Comparison of ENCODE assay signal across 36 cellular contexts in genomic region chr5:123014689-123015088, GRCh38. TPM values are rescaled to one million over a fixed set of nuclear protein-coding genes. Genes with fewer than 3 reads are reported as not detected.
"Had no signal": no experiment of that assay in that cellular context is flagged by ENCODE, and none has a peak within 500 bp of the region (broad histone marks: within the 10 kb centered on the region; RNA-seq: fewer than 3 reads in every experiment).

No MANE protein-coding gene starts in this region.

- H3K9me3 ChIP-seq: adrenal gland, body of pancreas, breast epithelium, Peyer's patch had no signal

- H3K4me1 Mint-ChIP-seq: activated naive CD8-positive, alpha-beta T cell treated with anti-CD3 and anti-CD28 coated beads, Interleukin-2, amount 10 ng/mL, durations not matched to agents 7 days and 5 days had no signal

- H3K4me2 ChIP-seq: KMS-11 had no signal

- H3K9ac ChIP-seq: KMS-11 had no signal

- DNase-seq: activated B cell treated with CpG ODN at 0.5 μM for 24 hours; activated CD4-positive, alpha-beta memory T cell treated with anti-CD3 and anti-CD28 coated beads for 36 hours; activated CD4-positive, alpha-beta T cell treated with anti-CD3 and anti-CD28 coated beads for 4 hours; activated CD4-positive, alpha-beta T cell treated with anti-CD3 and anti-CD28 coated beads, Interleukin-2, amount 50 U/mL, for 1 hour; activated CD4-positive, CD25-positive, alpha-beta regulatory T cell treated with anti-CD3 and anti-CD28 coated beads, Interleukin-2, amount 50 U/mL, for 72 hours; activated CD8-positive, alpha-beta memory T cell treated with anti-CD3 and anti-CD28 coated beads, Interleukin-2, amount 50 U/mL, for 4 hours; activated gamma-delta T cell treated with Interleukin-2 at 50 U/mL for 16 hours; activated naive CD4-positive, alpha-beta T cell treated with anti-CD3 and anti-CD28 coated beads for 36 hours; activated naive CD8-positive, alpha-beta T cell treated with anti-CD3 and anti-CD28 coated beads, Interleukin-2, amount 10 ng/mL, durations not matched to agents 7 days and 5 days; activated T-cell treated with anti-CD3 and anti-CD28 coated beads for 4 hours; activated T-cell treated with anti-CD3 and anti-CD28 coated beads, Interleukin-2, amount 50 U/mL, for 4 hours; adrenal gland; NCI-H1105; NCI-H1436; NCI-H1694; NCI-H1930; NCI-H2081 treated with DMSO at 0.1 percent for 48 hours; NCI-H226; NCI-H446 treated with DMSO at 0.1 percent for 48 hours; NCI-H524; NCI-H69; NCI-H82; Peyer's patch; SIG-M5; T-helper 1 cell; T-helper 2 cell; T-helper 9 cell had no signal

- H3K4me3 ChIP-seq: adrenal gland, body of pancreas, breast epithelium, Peyer's patch had no signal

- H3K4me3 Mint-ChIP-seq: activated B cell treated with CpG ODN at 0.5 μM for 24 hours; activated CD4-positive, alpha-beta memory T cell treated with anti-CD3 and anti-CD28 coated beads for 36 hours; activated naive CD4-positive, alpha-beta T cell treated with anti-CD3 and anti-CD28 coated beads for 36 hours; activated naive CD8-positive, alpha-beta T cell treated with anti-CD3 and anti-CD28 coated beads, Interleukin-2, amount 10 ng/mL, durations not matched to agents 7 days and 5 days; activated T-cell treated with anti-CD3 and anti-CD28 coated beads, Interleukin-2, amount 50 U/mL, for 4 hours; activated T-helper 1 cell treated with anti-CD3 and anti-CD28 coated beads, Interleukin-12 subunit alpha, Interleukin-12 subunit beta, Interleukin-2, Interleukin-4 antibody, amounts not matched to agents 30 ng/mL and 10 ng/mL and 1 ng/mL, durations not matched to agents 14 hours and 24 hours and 36 hours had no signal

- H3K36me3 ChIP-seq: adrenal gland, breast epithelium, Peyer's patch had no signal

- H3K4me1 ChIP-seq: adrenal gland, body of pancreas, breast epithelium, Peyer's patch had no signal

- FAIRE-seq: astrocyte had no signal

- H3K9me3 Mint-ChIP-seq: activated B cell treated with CpG ODN at 0.5 μM for 24 hours; activated naive CD4-positive, alpha-beta T cell treated with anti-CD3 and anti-CD28 coated beads for 36 hours; activated naive CD8-positive, alpha-beta T cell treated with anti-CD3 and anti-CD28 coated beads, Interleukin-2, amount 10 ng/mL, durations not matched to agents 7 days and 5 days; activated T-cell treated with anti-CD3 and anti-CD28 coated beads, Interleukin-2, amount 50 U/mL, for 4 hours; activated T-helper 1 cell treated with anti-CD3 and anti-CD28 coated beads, Interleukin-12 subunit alpha, Interleukin-12 subunit beta, Interleukin-2, Interleukin-4 antibody, amounts not matched to agents 30 ng/mL and 10 ng/mL and 1 ng/mL, durations not matched to agents 14 hours and 24 hours and 36 hours had no signal

- ATAC-seq: activated T-cell treated with anti-CD3 and anti-CD28 coated beads, Interleukin-2, amount 50 U/mL, for 4 hours; body of pancreas; Right ventricle myocardium inferior; SK-N-SH treated with all-trans-retinoic acid at 6 μM for 48 hours had no signal

- H3K27ac Mint-ChIP-seq: activated B cell treated with CpG ODN at 0.5 μM for 24 hours; activated CD4-positive, alpha-beta memory T cell treated with anti-CD3 and anti-CD28 coated beads for 36 hours; activated naive CD4-positive, alpha-beta T cell treated with anti-CD3 and anti-CD28 coated beads for 36 hours; activated naive CD8-positive, alpha-beta T cell treated with anti-CD3 and anti-CD28 coated beads, Interleukin-2, amount 10 ng/mL, durations not matched to agents 7 days and 5 days; activated T-helper 1 cell treated with anti-CD3 and anti-CD28 coated beads, Interleukin-12 subunit alpha, Interleukin-12 subunit beta, Interleukin-2, Interleukin-4 antibody, amounts not matched to agents 30 ng/mL and 10 ng/mL and 1 ng/mL, durations not matched to agents 14 hours and 24 hours and 36 hours had no signal

- H3K27ac ChIP-seq: adrenal gland, body of pancreas, breast epithelium, KMS-11, Peyer's patch, RWPE1, VCaP had no signal

- H3K27me3 ChIP-seq: adrenal gland, body of pancreas, breast epithelium, Peyer's patch had no signal

- H3K27me3 Mint-ChIP-seq: activated CD4-positive, alpha-beta memory T cell treated with anti-CD3 and anti-CD28 coated beads for 36 hours; activated naive CD8-positive, alpha-beta T cell treated with anti-CD3 and anti-CD28 coated beads, Interleukin-2, amount 10 ng/mL, durations not matched to agents 7 days and 5 days had no signal

RNA-seq across cellular contexts. Expression of gene PPIC, which starts 21.8 kb away (rescaled TPM):
- total RNA-seq: activated B cell treated with CpG ODN at 0.5 μM for 24 hours; activated CD4-positive, alpha-beta memory T cell treated with anti-CD3 and anti-CD28 coated beads for 36 hours; activated naive CD4-positive, alpha-beta T cell treated with anti-CD3 and anti-CD28 coated beads for 36 hours; activated naive CD8-positive, alpha-beta T cell treated with anti-CD3 and anti-CD28 coated beads, Interleukin-2, amount 10 ng/mL, durations not matched to agents 7 days and 5 days; activated T-helper 1 cell treated with anti-CD3 and anti-CD28 coated beads, Interleukin-12 subunit alpha, Interleukin-12 subunit beta, Interleukin-2, Interleukin-4 antibody, amounts not matched to agents 30 ng/mL and 10 ng/mL and 1 ng/mL, durations not matched to agents 14 hours and 24 hours and 36 hours had no signal
